2 cellular contexts compared by ENCODE assay signal in genomic region chr10:110057461-110057860, GRCh38.
TF ChIP-seq lines count a peak whose summit lies in the region.

No MANE protein-coding gene starts in this region.

TF ChIP-seq in SK-N-SH, 30 proteins besides CTCF, POLR2A, EP300 and RAD21:
- TF ChIP-seq GABPA (IDR thresholded peaks at IDR 0.05; ENCODE audit: low read depth), result no peak
- TF ChIP-seq TCF12 (IDR thresholded peaks at IDR 0.05), result peak; percentile 46; the same call in 1 of the 2 replicates

TF ChIP-seq in endothelial cell of umbilical vein, 7 proteins besides CTCF, POLR2A, EP300 and RAD21:
- TF ChIP-seq JUN (IDR thresholded peaks at IDR 0.05; ENCODE audit: borderline replicate concordance, insufficient read depth, insufficient read length, low read depth), result no peak
- no peak for TF ChIP-seq POLR2AphosphoS5 (IDR thresholded peaks at IDR 0.05; ENCODE audit: insufficient read depth, low read depth, low read length)
- TF ChIP-seq FOS (IDR thresholded peaks at IDR 0.05; ENCODE audit: borderline replicate concordance, insufficient read depth, low read length), result no peak
- TF ChIP-seq MAX (IDR thresholded peaks at IDR 0.05; ENCODE audit: insufficient read depth, insufficient read length), result no peak
- no peak for TF ChIP-seq GATA2 (IDR thresholded peaks at IDR 0.05; ENCODE audit: insufficient read depth, insufficient read length, low read depth, low read length)
